In the genomic region with DNA sequence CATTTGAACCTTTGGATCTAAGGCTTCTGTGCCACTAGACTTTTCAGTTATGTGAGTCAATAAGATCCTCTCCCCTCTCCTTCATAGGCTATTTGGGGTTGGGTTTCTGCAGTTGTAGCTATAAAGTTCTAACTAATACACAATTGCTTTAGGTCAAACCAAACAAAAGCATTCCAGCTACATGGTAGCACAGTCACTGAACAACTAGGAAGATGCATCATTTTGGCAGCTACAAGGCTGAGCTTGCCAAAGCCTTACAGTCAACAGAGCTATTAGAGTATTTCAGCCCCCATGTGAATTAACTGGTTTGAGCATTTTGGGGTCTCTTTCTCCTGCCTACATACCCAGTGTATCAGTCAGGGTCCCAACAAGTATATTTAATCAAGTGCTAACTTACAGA, we compare ENCODE assay signal across 26 cellular contexts.
"Had no signal": no experiment of that assay in that cellular context is flagged by ENCODE, and none has a peak within 500 bp of the region (broad histone marks: within the 10 kb centered on the region; RNA-seq: fewer than 3 reads in every experiment).

No MANE protein-coding gene starts in this region.

- H3K4me1 Mint-ChIP-seq: activated naive CD4-positive, alpha-beta T cell treated with anti-CD3 and anti-CD28 coated beads, Interleukin-2, amount 50 U/mL, for 24 hours had no signal

- H3K4me3 ChIP-seq: cardiac muscle cell had no signal

- H3K36me3 Mint-ChIP-seq: activated naive CD4-positive, alpha-beta T cell treated with anti-CD3 and anti-CD28 coated beads, Interleukin-2, amount 50 U/mL, for 24 hours had no signal

- H3K27me3 ChIP-seq: brain microvascular endothelial cell, cardiac muscle cell had no signal

- FAIRE-seq: RCC 7860 had no signal

- H3K9me3 Mint-ChIP-seq: activated naive CD4-positive, alpha-beta T cell treated with anti-CD3 and anti-CD28 coated beads, Interleukin-2, amount 50 U/mL, for 24 hours; activated T-helper 1 cell treated with anti-CD3 and anti-CD28 coated beads, Interleukin-12 subunit alpha, Interleukin-12 subunit beta, Interleukin-2, Interleukin-4 antibody, amounts not matched to agents 30 ng/mL and 10 ng/mL and 1 ng/mL, durations not matched to agents 14 hours and 24 hours and 36 hours; T-helper 1 cell treated with Interleukin-12 subunit alpha and Interleukin-12 subunit beta and Interleukin-4 antibody, amounts not matched to agents 30 μg/mL and 1 μg/mL, for 36 hours had no signal

- ATAC-seq: activated CD4-positive, CD25-positive, alpha-beta regulatory T cell treated with anti-CD3 and anti-CD28 coated beads, Interleukin-2, amount 50 U/mL, for 24 hours; activated CD8-positive, alpha-beta T cell treated with anti-CD3 and anti-CD28 coated beads, Interleukin-2, amount 10 ng/mL, durations not matched to agents 7 days and 5 days; PC-3 had no signal

- H3K27ac Mint-ChIP-seq: activated CD8-positive, alpha-beta T cell treated with anti-CD3 and anti-CD28 coated beads, Interleukin-2, amount 10 ng/mL, durations not matched to agents 7 days and 5 days; activated naive CD4-positive, alpha-beta T cell treated with anti-CD3 and anti-CD28 coated beads, Interleukin-2, amount 50 U/mL, for 24 hours; activated T-helper 1 cell treated with anti-CD3 and anti-CD28 coated beads, Interleukin-12 subunit alpha, Interleukin-12 subunit beta, Interleukin-2, Interleukin-4 antibody, amounts not matched to agents 30 ng/mL and 10 ng/mL and 1 ng/mL, durations not matched to agents 14 hours and 24 hours and 36 hours; T-helper 1 cell treated with Interleukin-12 subunit alpha and Interleukin-12 subunit beta and Interleukin-4 antibody, amounts not matched to agents 30 μg/mL and 1 μg/mL, for 36 hours had no signal

- H3K27me3 Mint-ChIP-seq: activated naive CD4-positive, alpha-beta T cell treated with anti-CD3 and anti-CD28 coated beads, Interleukin-2, amount 50 U/mL, for 24 hours had no signal

- H3K27ac ChIP-seq: brain microvascular endothelial cell, cardiac muscle cell had no signal

- H3K36me3 ChIP-seq: brain microvascular endothelial cell, cardiac muscle cell had no signal

- DNase-seq: activated CD4-positive, alpha-beta T cell treated with anti-CD3 and anti-CD28 coated beads for 48 hours; activated CD4-positive, alpha-beta T cell treated with anti-CD3 and anti-CD28 coated beads, Interleukin-2, amount 50 U/mL, for 4 hours; activated CD8-positive, alpha-beta memory T cell treated with anti-CD3 and anti-CD28 coated beads, Interleukin-2, amount 50 U/mL, for 48 hours; activated CD8-positive, alpha-beta T cell treated with anti-CD3 and anti-CD28 coated beads, Interleukin-2, amount 10 ng/mL, durations not matched to agents 7 days and 5 days; activated effector memory CD4-positive, alpha-beta T cell treated with Interleukin-2 at 50 U/mL for 16 hours; activated naive CD4-positive, alpha-beta T cell; activated T-cell treated with anti-CD3 and anti-CD28 coated beads, Interleukin-2, amount 50 U/mL, for 1 hour; brain microvascular endothelial cell; Kasumi-1; KBM-7; NCI-H1048; NCI-H1417; NCI-H1930; NCI-H2171 treated with DMSO at 0.1 percent for 48 hours; NCI-H226; NCI-H510A treated with DMSO at 0.1 percent for 48 hours; NCI-H69; NK-92 treated with Interleukin-12 subunit alpha and Interleukin-12 subunit beta, amount 100 ng/mL, for 24 hours; PC-3; SHP77 treated with DMSO at 0.1 percent for 48 hours had no signal

- H3K4me3 Mint-ChIP-seq: activated CD8-positive, alpha-beta T cell treated with anti-CD3 and anti-CD28 coated beads, Interleukin-2, amount 10 ng/mL, durations not matched to agents 7 days and 5 days; activated naive CD4-positive, alpha-beta T cell treated with anti-CD3 and anti-CD28 coated beads, Interleukin-2, amount 50 U/mL, for 24 hours; activated T-helper 1 cell treated with anti-CD3 and anti-CD28 coated beads, Interleukin-12 subunit alpha, Interleukin-12 subunit beta, Interleukin-2, Interleukin-4 antibody, amounts not matched to agents 30 ng/mL and 10 ng/mL and 1 ng/mL, durations not matched to agents 14 hours and 24 hours and 36 hours; T-helper 1 cell treated with Interleukin-12 subunit alpha and Interleukin-12 subunit beta and Interleukin-4 antibody, amounts not matched to agents 30 μg/mL and 1 μg/mL, for 36 hours had no signal
